14 cellular contexts compared by ENCODE assay signal in genomic region chr13:27034678-27035111, GRCh38.
A peak's percentile ranks its signal among the peaks of the same experiment; 100 is the strongest.
DNase-seq lines count a peak whose midpoint lies in the region; ATAC-seq and TF ChIP-seq lines count a peak whose summit lies in the region.
"Had no signal": no experiment of that assay in that cellular context is flagged by ENCODE, and none has a peak within 500 bp of the region (broad histone marks: within the 10 kb centered on the region; RNA-seq: fewer than 3 reads in every experiment).

No MANE protein-coding gene starts in this region.

- H3K4me3 ChIP-seq in CD8-positive, alpha-beta T cell (ENCODE audit: low read depth, low read length): no peak overlapping the region
- H3K4me3 ChIP-seq in neural progenitor cell: peak overlapping the region; percentile 47
- H3K4me3 ChIP-seq: HAP-1 had no signal

- no peak for TF ChIP-seq CTCF in CD8-positive, alpha-beta T cell (IDR thresholded peaks at IDR 0.05)
- TF ChIP-seq CTCF in activated CD8-positive, alpha-beta T cell treated with anti-CD3 and anti-CD28 coated beads for 36 hours (IDR thresholded peaks at IDR 0.05): no peak
- no peak for TF ChIP-seq CTCF in neural progenitor cell (IDR thresholded peaks at IDR 0.05)

- POLR2A ChIA-PET in CD8-positive, alpha-beta T cell (lab: Charles Lee): no interaction called here
- POLR2A ChIA-PET in activated CD8-positive, alpha-beta T cell treated with anti-CD3 and anti-CD28 coated beads for 36 hours (lab: Charles Lee): interaction anchor here (0.6 kb wide), 1 partner anchor 165 kb away, joined by 6 read pairs; no protein-coding TSS in a partner anchor

- no peak overlapping the region for H3K27ac ChIP-seq in CD8-positive, alpha-beta T cell (ENCODE audit: low read depth, low read length)
- no peak overlapping the region for H3K27ac ChIP-seq in neural progenitor cell
- H3K27ac ChIP-seq: tibial nerve had no signal

- H3K79me2 ChIP-seq in neural progenitor cell (ENCODE audit: low read depth): no peaks in the 10 kb centered on the region

- H3K9ac ChIP-seq in neural progenitor cell: no peak overlapping the region

- no peak for DNase-seq in CD8-positive, alpha-beta T cell
- no peak for DNase-seq in activated CD8-positive, alpha-beta T cell treated with anti-CD3 and anti-CD28 coated beads for 36 hours
- DNase-seq in left ventricle myocardium superior (peak; percentile 31), neural progenitor cell (ENCODE audit: low spot score) (peak; percentile 45), NCI-H2107 (lab: John Stamatoyannopoulos, UW) (no peak), NOMO-1 treated with dmso at 0.1 percent for 144 hours (lab: John Stamatoyannopoulos, UW; ENCODE audit: unreplicated experiment) (no peak)
- DNase-seq: activated T-cell treated with anti-CD3 and anti-CD28 coated beads for 4 hours; effector CD8-positive, alpha-beta T cell; NCI-H2227 treated with DMSO at 0.1 percent for 48 hours; SW 1271 had no signal

- no peak for ATAC-seq in CD8-positive, alpha-beta T cell
- no peak for ATAC-seq in activated CD8-positive, alpha-beta T cell treated with anti-CD3 and anti-CD28 coated beads for 36 hours
- peak; percentile 68 for ATAC-seq in left ventricle myocardium superior
- ATAC-seq in GM18868 (IDR thresholded peaks at IDR 0.05; ENCODE audit: unreplicated experiment): no peak
- no peak for ATAC-seq in GM21367 (IDR thresholded peaks at IDR 0.05; ENCODE audit: unreplicated experiment)

- H3K9me3 Mint-ChIP-seq in CD8-positive, alpha-beta T cell: no peaks in the 10 kb centered on the region
- H3K9me3 Mint-ChIP-seq in activated CD8-positive, alpha-beta T cell treated with anti-CD3 and anti-CD28 coated beads for 36 hours: no peaks in the 10 kb centered on the region
- no peaks in the 10 kb centered on the region for H3K9me3 Mint-ChIP-seq in neural progenitor cell

- H3K27me3 Mint-ChIP-seq in CD8-positive, alpha-beta T cell (ENCODE audit: low read depth): peaks cover 25% of the 10 kb centered on the region
- H3K27me3 Mint-ChIP-seq in activated CD8-positive, alpha-beta T cell treated with anti-CD3 and anti-CD28 coated beads for 36 hours: peaks cover 12% of the 10 kb centered on the region
- peaks cover 7% of the 10 kb centered on the region for H3K27me3 Mint-ChIP-seq in neural progenitor cell (ENCODE audit: insufficient read depth, low read depth)

- intact Hi-C loops in CD8-positive, alpha-beta T cell (cut with DNase I, micrococcal nuclease): no loop called here
- intact Hi-C loops in activated CD8-positive, alpha-beta T cell treated with anti-CD3 and anti-CD28 coated beads for 36 hours (cut with micrococcal nuclease): no loop called here
- intact Hi-C loops in left ventricle myocardium superior (cut with micrococcal nuclease): no loop called here

- H3K4me2 ChIP-seq in neural progenitor cell: peak overlapping the region; percentile 91

- H3K36me3 ChIP-seq in CD8-positive, alpha-beta T cell (ENCODE audit: insufficient read depth, low read length): no peaks in the 10 kb centered on the region
- no peaks in the 10 kb centered on the region for H3K36me3 ChIP-seq in neural progenitor cell
- H3K36me3 ChIP-seq: HAP-1, tibial nerve had no signal

- no peaks in the 10 kb centered on the region for H3K9me3 ChIP-seq in CD8-positive, alpha-beta T cell (ENCODE audit: low read length)
- no peaks in the 10 kb centered on the region for H3K9me3 ChIP-seq in neural progenitor cell (ENCODE audit: low read depth)
- H3K9me3 ChIP-seq: HAP-1, tibial nerve had no signal

- H3K4me1 Mint-ChIP-seq in CD8-positive, alpha-beta T cell (ENCODE audit: low read depth): peaks cover 7% of the 10 kb centered on the region
- H3K4me1 Mint-ChIP-seq in activated CD8-positive, alpha-beta T cell treated with anti-CD3 and anti-CD28 coated beads for 36 hours (ENCODE audit: low read depth): peaks cover 4% of the 10 kb centered on the region
- H3K4me1 Mint-ChIP-seq in neural progenitor cell: peaks cover 27% of the 10 kb centered on the region

- peak overlapping the region; percentile 42 for H3K4me3 Mint-ChIP-seq in CD8-positive, alpha-beta T cell
- H3K4me3 Mint-ChIP-seq in activated CD8-positive, alpha-beta T cell treated with anti-CD3 and anti-CD28 coated beads for 36 hours: peak overlapping the region; percentile 24
- peak overlapping the region; percentile 59 for H3K4me3 Mint-ChIP-seq in neural progenitor cell

- no peaks in the 10 kb centered on the region for H3K4me1 ChIP-seq in CD8-positive, alpha-beta T cell (ENCODE audit: insufficient read depth, low read length)
- peaks cover 7% of the 10 kb centered on the region for H3K4me1 ChIP-seq in neural progenitor cell
- H3K4me1 ChIP-seq: HAP-1 had no signal

- H2AFZ ChIP-seq in neural progenitor cell (replicated peaks): peak overlapping the region; percentile 100

- CTCF ChIA-PET in CD8-positive, alpha-beta T cell (lab: Charles Lee): interaction anchor here (0.8 to 1.8 kb wide), 3 partner anchors 10 to 328 kb away, joined by 3 to 4 read pairs (median 3); no protein-coding TSS in a partner anchor
- CTCF ChIA-PET in activated CD8-positive, alpha-beta T cell treated with anti-CD3 and anti-CD28 coated beads for 36 hours (lab: Charles Lee): interaction anchor here (2.0 kb wide), 1 partner anchor 49 kb away, joined by 5 read pairs; no protein-coding TSS in a partner anchor

- H3K27ac Mint-ChIP-seq in CD8-positive, alpha-beta T cell: no peak overlapping the region
- no peak overlapping the region for H3K27ac Mint-ChIP-seq in activated CD8-positive, alpha-beta T cell treated with anti-CD3 and anti-CD28 coated beads for 36 hours
- no peak overlapping the region for H3K27ac Mint-ChIP-seq in neural progenitor cell

- H3K36me3 Mint-ChIP-seq in CD8-positive, alpha-beta T cell: no peaks in the 10 kb centered on the region
- H3K36me3 Mint-ChIP-seq in activated CD8-positive, alpha-beta T cell treated with anti-CD3 and anti-CD28 coated beads for 36 hours (ENCODE audit: low read depth): no peaks in the 10 kb centered on the region
- no peaks in the 10 kb centered on the region for H3K36me3 Mint-ChIP-seq in neural progenitor cell

- no peaks in the 10 kb centered on the region for H3F3A ChIP-seq in neural progenitor cell (ENCODE audit: low read depth)

- H3K27me3 ChIP-seq in CD8-positive, alpha-beta T cell (ENCODE audit: insufficient read depth, low read length): no peaks in the 10 kb centered on the region
- peaks cover 29% of the 10 kb centered on the region for H3K27me3 ChIP-seq in neural progenitor cell
- H3K27me3 ChIP-seq: tibial nerve had no signal

- H4K20me1 ChIP-seq in neural progenitor cell (ENCODE audit: low read depth): no peaks in the 10 kb centered on the region

Comparison
In these comparisons a context has a peak if more than half of its experiments do, and no peak if none do; other contexts are left out.
1. DNase-seq: peak in left ventricle myocardium superior (single experiment) and neural progenitor cell (single experiment); none in CD8-positive, alpha-beta T cell (0 of 7), activated CD8-positive, alpha-beta T cell treated with anti-CD3 and anti-CD28 coated beads for 36 hours (single experiment), NCI-H2107 (single experiment) and NOMO-1 treated with dmso at 0.1 percent for 144 hours (single experiment).
2. Peak in every context shown above with its lines, with median percentiles within 50 percentile points of each other: H3K4me3 Mint-ChIP-seq.